9 cellular contexts compared by ENCODE assay signal in genomic region chr17:41863074-41863843, GRCh38. TPM values are rescaled to one million over a fixed set of nuclear protein-coding genes. Genes with fewer than 3 reads are reported as not detected.
DNase-seq lines count a peak whose midpoint lies in the region; ATAC-seq and TF ChIP-seq lines count a peak whose summit lies in the region.
"Had no signal": no experiment of that assay in that cellular context is flagged by ENCODE, and none has a peak within 500 bp of the region (broad histone marks: within the 10 kb centered on the region; RNA-seq: fewer than 3 reads in every experiment).

No MANE protein-coding gene starts in this region.

- peak; percentile 15 for DNase-seq in NCI-H748 (lab: John Stamatoyannopoulos, UW; ENCODE audit: unreplicated experiment)
- DNase-seq in NCI-H748 treated with DMSO at 0.1 percent for 48 hours (lab: John Stamatoyannopoulos, UW) = no peak
- peak; percentile 56 to 64 for DNase-seq in activated CD4-positive, alpha-beta T cell treated with anti-CD3 and anti-CD28 coated beads, Interleukin-2, amount 50 U/mL, for 48 hours
- peak; percentile 20 to 55 for DNase-seq in stimulated activated naive CD8-positive, alpha-beta T cell treated with anti-CD3 and anti-CD28 coated beads, Interleukin-15, amount 100 ng/mL, for 72 hours
- no peak for DNase-seq in testis
- no peak for DNase-seq in KG1 (lab: John Stamatoyannopoulos, UW)

- no peak overlapping the region for H3K9ac ChIP-seq in iPS-15b (ENCODE audit: low read depth, low read length)

- peaks cover 36% of the 10 kb centered on the region for H3K4me1 Mint-ChIP-seq in stimulated activated naive CD8-positive, alpha-beta T cell treated with anti-CD3 and anti-CD28 coated beads, Interleukin-15, amount 100 ng/mL, for 72 hours

- no peak for TF ChIP-seq POLR2A in testis (IDR thresholded peaks at IDR 0.05)

- intact Hi-C loops in testis (cut with DNase I; ENCODE audit: low total_unique reads) = no loop called here

- peaks cover 22% of the 10 kb centered on the region for H3K4me1 ChIP-seq in iPS-15b (ENCODE audit: control insufficient read depth, insufficient read depth, low read length)
- peaks cover 18% of the 10 kb centered on the region for H3K4me1 ChIP-seq in testis

- no peak overlapping the region for H3K4me3 Mint-ChIP-seq in stimulated activated naive CD8-positive, alpha-beta T cell treated with anti-CD3 and anti-CD28 coated beads, Interleukin-15, amount 100 ng/mL, for 72 hours
- H3K4me3 Mint-ChIP-seq: T-helper 1 cell treated with Interleukin-12 subunit alpha and Interleukin-12 subunit beta and Interleukin-4 antibody, amounts not matched to agents 30 μg/mL and 1 μg/mL, for 36 hours had no signal

- H3K27ac Mint-ChIP-seq in stimulated activated naive CD8-positive, alpha-beta T cell treated with anti-CD3 and anti-CD28 coated beads, Interleukin-15, amount 100 ng/mL, for 72 hours = no peak overlapping the region
- H3K27ac Mint-ChIP-seq: T-helper 1 cell treated with Interleukin-12 subunit alpha and Interleukin-12 subunit beta and Interleukin-4 antibody, amounts not matched to agents 30 μg/mL and 1 μg/mL, for 36 hours had no signal

- ATAC-seq in stimulated activated naive CD8-positive, alpha-beta T cell treated with anti-CD3 and anti-CD28 coated beads, Interleukin-15, amount 100 ng/mL, for 72 hours = peak; percentile 56
- ATAC-seq in HG02759 (IDR thresholded peaks at IDR 0.05; ENCODE audit: unreplicated experiment) = no peak

- H3K27me3 Mint-ChIP-seq in stimulated activated naive CD8-positive, alpha-beta T cell treated with anti-CD3 and anti-CD28 coated beads, Interleukin-15, amount 100 ng/mL, for 72 hours = no peaks in the 10 kb centered on the region

- H3K36me3 ChIP-seq in iPS-15b (ENCODE audit: control insufficient read depth, insufficient read depth, low read length) (peaks cover 3% of the 10 kb centered on the region), testis (ENCODE audit: low read depth, missing control alignments) (no peaks in the 10 kb centered on the region)

- no peaks in the 10 kb centered on the region for H3K27me3 ChIP-seq in iPS-15b (ENCODE audit: control insufficient read depth, insufficient read depth, low read length)
- H3K27me3 ChIP-seq in testis = no peaks in the 10 kb centered on the region

- 50 to 54% methylated on average over 17 to 18 of the region's 18 CpGs for WGBS in testis, 2 donors

- H3K9me3 Mint-ChIP-seq in stimulated activated naive CD8-positive, alpha-beta T cell treated with anti-CD3 and anti-CD28 coated beads, Interleukin-15, amount 100 ng/mL, for 72 hours = no peaks in the 10 kb centered on the region
- H3K9me3 Mint-ChIP-seq: T-helper 1 cell treated with Interleukin-12 subunit alpha and Interleukin-12 subunit beta and Interleukin-4 antibody, amounts not matched to agents 30 μg/mL and 1 μg/mL, for 36 hours had no signal

- no peak overlapping the region for H3K27ac ChIP-seq in testis

- TF ChIP-seq CTCF in testis (IDR thresholded peaks at IDR 0.05) = no peak

- H3K4me3 ChIP-seq in iPS-15b (ENCODE audit: low read depth, low read length) = peak overlapping the region; percentile 86
- H3K4me3 ChIP-seq in testis = peak overlapping the region in 1 of 2 donors; percentile 89

- H3K9me3 ChIP-seq in iPS-15b (ENCODE audit: control insufficient read depth, insufficient read depth, low read length) (no peaks in the 10 kb centered on the region), testis (no peaks in the 10 kb centered on the region)

RNA-seq across cellular contexts. Expression of gene KLHL11, which starts 2.0 kb away (rescaled TPM):
- 10 to 100 TPM; 61.3 to 70.2 TPM for total RNA-seq in testis
- 28.2 TPM for polyA plus RNA-seq in testis (ENCODE audit: insufficient read depth, low read depth, low replicate concordance)

RNA-seq across cellular contexts. Expression of gene KLHL10, which starts 25.6 kb away (rescaled TPM):
- 10 to 100 TPM; 31.8 to 76.3 TPM for total RNA-seq in testis
- 130 TPM for polyA plus RNA-seq in testis (ENCODE audit: insufficient read depth, low read depth, low replicate concordance)

RNA-seq across cellular contexts. Expression of gene NT5C3B, which starts 27.2 kb away (rescaled TPM):
- total RNA-seq in testis = 10 to 100 TPM; 61.9 to 74.3 TPM
- 214 TPM for polyA plus RNA-seq in testis (ENCODE audit: insufficient read depth, low read depth, low replicate concordance)

RNA-seq across cellular contexts. Expression of gene FKBP10, which starts 50.5 kb away (rescaled TPM):
- total RNA-seq in testis = 10 to 100 TPM; 31.4 to 36.5 TPM
- polyA plus RNA-seq in testis (ENCODE audit: insufficient read depth, low read depth, low replicate concordance) = 37.8 TPM

RNA-seq across cellular contexts. Expression of gene P3H4, which starts 51.5 kb away (rescaled TPM):
- total RNA-seq in testis = 10 to 100 TPM in 1 of 2 donors, 1 to 10 TPM in 1; 9.9 to 13.9 TPM
- 6.9 TPM for polyA plus RNA-seq in testis (ENCODE audit: insufficient read depth, low read depth, low replicate concordance)

Comparison
In these comparisons a context has a peak if more than half of its experiments do, and no peak if none do; other contexts are left out.
1. DNase-seq: peak in NCI-H748 (single experiment), activated CD4-positive, alpha-beta T cell treated with anti-CD3 and anti-CD28 coated beads, Interleukin-2, amount 50 U/mL, for 48 hours (2 of 2) and stimulated activated naive CD8-positive, alpha-beta T cell treated with anti-CD3 and anti-CD28 coated beads, Interleukin-15, amount 100 ng/mL, for 72 hours (2 of 2); none in NCI-H748 treated with DMSO at 0.1 percent for 48 hours (single experiment), testis (single experiment) and KG1 (single experiment).